23 cellular contexts compared by ENCODE assay signal in genomic region chr17:47996201-47996600, GRCh38. TPM values are rescaled to one million over a fixed set of nuclear protein-coding genes. Genes with fewer than 3 reads are reported as not detected.
"Had no signal": no experiment of that assay in that cellular context is flagged by ENCODE, and none has a peak within 500 bp of the region (broad histone marks: within the 10 kb centered on the region; RNA-seq: fewer than 3 reads in every experiment).

No MANE protein-coding gene starts in this region.

- H3K9me3 Mint-ChIP-seq: activated CD4-positive, alpha-beta memory T cell treated with anti-CD3 and anti-CD28 coated beads for 36 hours; activated naive CD4-positive, alpha-beta T cell treated with anti-CD3 and anti-CD28 coated beads, Interleukin-2, amount 50 U/mL, for 72 hours; activated T-cell treated with anti-CD3 and anti-CD28 coated beads, Interleukin-2, amount 50 U/mL, for 24 hours; effector memory CD8-positive, alpha-beta T cell; naive thymus-derived CD8-positive, alpha-beta T cell; T-cell had no signal

- H3K4me1 ChIP-seq: colonic mucosa, psoas muscle, sigmoid colon, stomach, testis had no signal

- H3K4me3 ChIP-seq: colonic mucosa, heart left ventricle, psoas muscle, sigmoid colon, spleen, stomach, testis had no signal

- DNase-seq: activated CD4-positive, alpha-beta memory T cell treated with anti-CD3 and anti-CD28 coated beads for 36 hours; activated CD4-positive, CD25-positive, alpha-beta regulatory T cell treated with anti-CD3 and anti-CD28 coated beads, Interleukin-2, amount 50 U/mL, for 72 hours; activated T-cell treated with anti-CD3 and anti-CD28 coated beads, Interleukin-2, amount 50 U/mL, for 24 hours; amniotic stem cell; central memory CD4-positive, alpha-beta T cell; colonic mucosa; effector memory CD8-positive, alpha-beta T cell; foreskin melanocyte; heart left ventricle; left colon; mammary epithelial cell; naive thymus-derived CD8-positive, alpha-beta T cell; psoas muscle; sigmoid colon; spleen; stomach; T-cell; T-helper 9 cell; testis had no signal

- H3K27me3 ChIP-seq: colonic mucosa, heart left ventricle, sigmoid colon, testis had no signal

- H3K4me3 Mint-ChIP-seq: activated CD4-positive, alpha-beta memory T cell treated with anti-CD3 and anti-CD28 coated beads for 36 hours; activated T-cell treated with anti-CD3 and anti-CD28 coated beads, Interleukin-2, amount 50 U/mL, for 24 hours; effector memory CD8-positive, alpha-beta T cell; naive thymus-derived CD8-positive, alpha-beta T cell; T-cell had no signal

- H3K27ac Mint-ChIP-seq: activated CD4-positive, alpha-beta memory T cell treated with anti-CD3 and anti-CD28 coated beads for 36 hours; activated naive CD4-positive, alpha-beta T cell treated with anti-CD3 and anti-CD28 coated beads, Interleukin-2, amount 50 U/mL, for 72 hours; activated T-cell treated with anti-CD3 and anti-CD28 coated beads, Interleukin-2, amount 50 U/mL, for 24 hours; effector memory CD8-positive, alpha-beta T cell; naive thymus-derived CD8-positive, alpha-beta T cell; T-cell had no signal

- H3K36me3 Mint-ChIP-seq: activated CD4-positive, alpha-beta memory T cell treated with anti-CD3 and anti-CD28 coated beads for 36 hours; activated naive CD4-positive, alpha-beta T cell treated with anti-CD3 and anti-CD28 coated beads, Interleukin-2, amount 50 U/mL, for 72 hours; naive thymus-derived CD8-positive, alpha-beta T cell; T-cell had no signal

- H3K9me3 ChIP-seq: colonic mucosa, heart left ventricle, psoas muscle, sigmoid colon, spleen, stomach, testis had no signal

- H3K36me3 ChIP-seq: colonic mucosa, heart left ventricle, sigmoid colon, spleen, stomach had no signal

- H3K27ac ChIP-seq: colonic mucosa, epithelial cell of prostate, heart left ventricle, psoas muscle, sigmoid colon, spleen, stomach, testis had no signal

RNA-seq across cellular contexts. Expression of gene PRR15L, which starts 38.5 kb away (rescaled TPM):
- total RNA-seq: activated CD4-positive, alpha-beta memory T cell treated with anti-CD3 and anti-CD28 coated beads for 36 hours; activated naive CD4-positive, alpha-beta T cell treated with anti-CD3 and anti-CD28 coated beads, Interleukin-2, amount 50 U/mL, for 72 hours; fibroblast of lung; naive thymus-derived CD8-positive, alpha-beta T cell; psoas muscle; SK-MEL-5; spleen had no signal
- polyA plus RNA-seq: fibroblast of lung had no signal
